Comparison of ENCODE assay signal across 11 cellular contexts in the genomic region with DNA sequence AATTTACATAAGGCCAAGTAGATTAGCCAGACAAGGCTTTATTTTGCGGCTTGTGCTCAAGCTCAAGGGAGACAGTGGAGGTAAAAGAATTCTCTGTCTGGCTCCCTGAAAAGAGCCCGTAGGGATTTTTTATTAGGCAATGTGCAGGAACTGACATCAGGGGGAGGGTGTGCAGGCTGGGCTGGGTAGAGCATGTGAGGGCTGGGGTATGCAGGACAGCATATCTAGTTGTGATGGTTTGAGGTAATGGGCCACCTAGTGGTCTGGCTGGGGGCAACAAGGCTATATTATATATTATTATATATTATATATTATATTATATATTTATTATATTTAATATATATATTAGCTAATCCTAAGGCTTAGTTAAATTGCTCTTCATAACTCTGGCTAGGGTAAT.
A peak's percentile ranks its signal among the peaks of the same experiment; 100 is the strongest.
DNase-seq lines count a peak whose midpoint lies in the region; ATAC-seq and TF ChIP-seq lines count a peak whose summit lies in the region.
"Had no signal": no experiment of that assay in that cellular context is flagged by ENCODE, and none has a peak within 500 bp of the region (broad histone marks: within the 10 kb centered on the region; RNA-seq: fewer than 3 reads in every experiment).

No MANE protein-coding gene starts in this region.

- no peaks in the 10 kb centered on the region for H3K27me3 Mint-ChIP-seq in HFFc6 (ENCODE audit: insufficient read depth)

- ATAC-seq in HG02938 (IDR thresholded peaks at IDR 0.05; ENCODE audit: unreplicated experiment), result no peak
- ATAC-seq in heart right ventricle, result no peak
- ATAC-seq in GM21576 (IDR thresholded peaks at IDR 0.05; ENCODE audit: unreplicated experiment), result no peak
- ATAC-seq: left cardiac atrium had no signal

- no peaks in the 10 kb centered on the region for H3K27me3 ChIP-seq in heart right ventricle
- H3K27me3 ChIP-seq: uterus had no signal

- H3K36me3 Mint-ChIP-seq in HFFc6 (ENCODE audit: low read depth), result no peaks in the 10 kb centered on the region

- peaks cover 6% of the 10 kb centered on the region; the same call in 1 of the 2 replicates for H3K4me1 Mint-ChIP-seq in HFFc6 (ENCODE audit: low read depth)

- peak; percentile 2 for DNase-seq in DMS 273 (lab: John Stamatoyannopoulos, UW; ENCODE audit: unreplicated experiment)
- DNase-seq in DMS 273 treated with DMSO at 0.1 percent for 48 hours (lab: John Stamatoyannopoulos, UW), result no peak
- DNase-seq in HFFc6, result no peak
- peak; percentile 15 for DNase-seq in SK-N-DZ (ENCODE audit: low spot score)
- peak; percentile 28 for DNase-seq in iris pigment epithelial cell (ENCODE audit: low read depth)
- no peak for DNase-seq in heart right ventricle
- DNase-seq: 8988T, left cardiac atrium, uterus had no signal

- WGBS in heart right ventricle, 2 donors, result 66 to 74% methylated on average over 2 of the region's 2 CpGs

- H3K4me3 Mint-ChIP-seq in HFFc6, result no peak overlapping the region

- no peak overlapping the region for H3K4me3 ChIP-seq in heart right ventricle
- H3K4me3 ChIP-seq: uterus had no signal

- TF ChIP-seq CTCF in HFFc6 (IDR thresholded peaks at IDR 0.05) (peak; percentile 76), heart right ventricle (IDR thresholded peaks at IDR 0.05) (peak in 1 of 9 donors; percentile 15)

- H3K9me3 ChIP-seq in heart right ventricle, result peaks cover 0 to 3% (median 0%) of the 10 kb centered on the region in 11 donors
- H3K9me3 ChIP-seq: uterus had no signal

- H3K27ac Mint-ChIP-seq in HFFc6, result no peak overlapping the region

- no peak overlapping the region for H3K27ac ChIP-seq in heart right ventricle
- H3K27ac ChIP-seq: uterus had no signal

- no peaks in the 10 kb centered on the region for H3K9me3 Mint-ChIP-seq in HFFc6

- H3K4me1 ChIP-seq in heart right ventricle, result no peaks in the 10 kb centered on the region
- H3K4me1 ChIP-seq: uterus had no signal

- no peaks in the 10 kb centered on the region for H3K36me3 ChIP-seq in heart right ventricle
- H3K36me3 ChIP-seq: uterus had no signal

- intact Hi-C loops in heart right ventricle (cut with DNase I), result no loop called here

Comparison
In these comparisons a context has a peak if more than half of its experiments do, and no peak if none do; other contexts are left out.
1. DNase-seq: peak in DMS 273 (single experiment), SK-N-DZ (single experiment) and iris pigment epithelial cell (single experiment); none in DMS 273 treated with DMSO at 0.1 percent for 48 hours (single experiment), HFFc6 (single experiment) and heart right ventricle (0 of 2).